In the genomic region with DNA sequence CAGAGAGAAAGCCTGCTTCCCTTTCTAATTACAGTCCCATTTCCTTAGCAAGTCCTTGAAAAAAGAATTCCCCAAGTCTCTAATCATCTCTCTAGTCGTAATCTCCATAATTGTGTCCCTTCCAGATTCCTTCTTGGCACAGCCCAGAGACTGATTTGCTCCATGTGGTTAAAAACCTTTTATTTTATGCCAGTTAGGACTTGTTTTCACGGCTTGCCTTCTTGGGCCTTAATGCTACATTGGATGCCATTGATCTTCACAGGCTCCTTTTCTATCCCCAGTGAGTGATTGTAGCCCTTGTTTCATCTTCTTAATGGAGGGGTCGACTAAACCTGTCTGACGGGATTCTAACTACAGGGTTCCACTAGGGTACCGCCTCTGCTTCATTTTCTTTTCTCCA, we compare ENCODE assay signal across 22 cellular contexts.
DNase-seq lines count a peak whose midpoint lies in the region; TF ChIP-seq lines count a peak whose summit lies in the region.
"Had no signal": no experiment of that assay in that cellular context is flagged by ENCODE, and none has a peak within 500 bp of the region (broad histone marks: within the 10 kb centered on the region; RNA-seq: fewer than 3 reads in every experiment).

No MANE protein-coding gene starts in this region.

- peak overlapping the region; percentile 26 for H3K4me3 Mint-ChIP-seq in type B pancreatic cell
- H3K4me3 Mint-ChIP-seq: CD8-positive, alpha-beta memory T cell; H9; HFFc6 had no signal

- H3K9me3 Mint-ChIP-seq in type B pancreatic cell: no peaks in the 10 kb centered on the region
- H3K9me3 Mint-ChIP-seq: H9, HFFc6 had no signal

- no peak overlapping the region for H3K27ac ChIP-seq in colonic mucosa
- H3K27ac ChIP-seq: 22Rv1, C4-2B, SJSA1 had no signal

- no peaks in the 10 kb centered on the region for H3K9me3 ChIP-seq in colonic mucosa
- H3K9me3 ChIP-seq: MG63 had no signal

- H3K9ac ChIP-seq in colonic mucosa (ENCODE audit: low read depth in 2 of 2, low read length in 2 of 2): no peak overlapping the region

- no peaks in the 10 kb centered on the region for H3K27me3 Mint-ChIP-seq in type B pancreatic cell
- H3K27me3 Mint-ChIP-seq: CD8-positive, alpha-beta memory T cell had no signal

- intact Hi-C loops in colonic mucosa (cut with DNase I): no loop called here

- no peak for TF ChIP-seq CTCF in type B pancreatic cell (conservative IDR thresholded peaks at IDR 0.05)
- TF ChIP-seq CTCF in colonic mucosa (IDR thresholded peaks at IDR 0.05): no peak

- peaks cover 4% of the 10 kb centered on the region for H3K4me1 Mint-ChIP-seq in type B pancreatic cell (ENCODE audit: unreplicated experiment)
- H3K4me1 Mint-ChIP-seq: CD8-positive, alpha-beta memory T cell had no signal

- no peaks in the 10 kb centered on the region for H3K4me1 ChIP-seq in colonic mucosa
- H3K4me1 ChIP-seq: SJSA1 had no signal

- no peak overlapping the region for H3K4me3 ChIP-seq in colonic mucosa
- H3K4me3 ChIP-seq: MG63, SJSA1 had no signal

- H3K27me3 ChIP-seq in colonic mucosa: no peaks in the 10 kb centered on the region
- H3K27me3 ChIP-seq: MG63, SJSA1 had no signal

- H3K27ac Mint-ChIP-seq in type B pancreatic cell: peak overlapping the region; percentile 81
- H3K27ac Mint-ChIP-seq: CD8-positive, alpha-beta memory T cell; H9; HFFc6 had no signal

- no peaks in the 10 kb centered on the region for H3K36me3 Mint-ChIP-seq in type B pancreatic cell
- H3K36me3 Mint-ChIP-seq: CD8-positive, alpha-beta memory T cell had no signal

- DNase-seq in NCI-H510A treated with DMSO at 0.1 percent for 48 hours (lab: John Stamatoyannopoulos, UW) (peak; percentile 1), NCI-H510A (lab: John Stamatoyannopoulos, UW) (no peak), astrocyte of the hippocampus (ENCODE audit: low read depth, low spot score) (peak; percentile 54), islet precursor cell (peak; percentile 56), type B pancreatic cell (ENCODE audit: extremely low spot score, unreplicated experiment) (no peak), AML-193 (lab: John Stamatoyannopoulos, UW) (no peak), colonic mucosa (no peak), Ammon's horn (ENCODE audit: low spot score) (no peak)
- DNase-seq: ACHN; Calu3; CD8-positive, alpha-beta memory T cell; EL; H9; HFFc6; Kasumi-1; MG63; NCI-H1694 treated with DMSO at 0.1 percent for 48 hours; NCI-H2227 treated with DMSO at 0.1 percent for 48 hours; NCI-H524 treated with DMSO at 0.1 percent for 48 hours had no signal

- no peaks in the 10 kb centered on the region for H3K36me3 ChIP-seq in colonic mucosa
- H3K36me3 ChIP-seq: MG63, SJSA1 had no signal

Comparison
In these comparisons a context has a peak if more than half of its experiments do, and no peak if none do; other contexts are left out.
1. DNase-seq: peak in NCI-H510A treated with DMSO at 0.1 percent for 48 hours (single experiment), astrocyte of the hippocampus (single experiment) and islet precursor cell (single experiment); none in NCI-H510A (single experiment), type B pancreatic cell (single experiment), AML-193 (0 of 2), colonic mucosa (single experiment) and Ammon's horn (single experiment).